Comparison of ENCODE assay signal across 1 cellular context in genomic region chr16:69123894-69124293, GRCh38.
TF ChIP-seq lines count a peak whose summit lies in the region.

No MANE protein-coding gene starts in this region.

TF ChIP-seq in HepG2, 621 proteins besides CTCF, POLR2A, EP300 and RAD21 (continued from another document and continues in another):
- TF ChIP-seq HMGXB3 (CRISPR knock-in tag; IDR thresholded peaks at IDR 0.05; ENCODE audit: borderline replicate concordance) (no peak), ZNF20 (CRISPR knock-in tag; IDR thresholded peaks at IDR 0.05) (no peak), SP2 (CRISPR knock-in tag; IDR thresholded peaks at IDR 0.05) (no peak), GLMP (CRISPR knock-in tag; IDR thresholded peaks at IDR 0.05; ENCODE audit: borderline replicate concordance) (no peak), GATAD2A (CRISPR knock-in tag; IDR thresholded peaks at IDR 0.05) (0 out of 2 replicates have a peak, but pooled peaks have one; percentile 16), ZNF589 (CRISPR knock-in tag; conservative IDR thresholded peaks at IDR 0.05) (no peak), ADNP (CRISPR knock-in tag; IDR thresholded peaks at IDR 0.05) (no peak), SNAPC2 (CRISPR knock-in tag; IDR thresholded peaks at IDR 0.05) (no peak), TOPORS (CRISPR knock-in tag; IDR thresholded peaks at IDR 0.05) (no peak), SRSF4 (IDR thresholded peaks at IDR 0.05; ENCODE audit: low read depth, low read length, poor library complexity, severe bottlenecking) (no peak), ATM (IDR thresholded peaks at IDR 0.05; ENCODE audit: borderline replicate concordance) (no peak), HHEX (CRISPR knock-in tag; IDR thresholded peaks at IDR 0.05) (no peak), MTERF4 (CRISPR knock-in tag; IDR thresholded peaks at IDR 0.05) (no peak), NPAS2 (CRISPR knock-in tag; IDR thresholded peaks at IDR 0.05; ENCODE audit: borderline replicate concordance) (no peak), ZNF891 (CRISPR knock-in tag; IDR thresholded peaks at IDR 0.05) (no peak), ZNF768 (CRISPR knock-in tag; IDR thresholded peaks at IDR 0.05) (no peak), SNRNP70 (IDR thresholded peaks at IDR 0.05; ENCODE audit: low read depth, low read length) (no peak), ZNF513 (CRISPR knock-in tag; conservative IDR thresholded peaks at IDR 0.05) (no peak), ZZZ3 (CRISPR knock-in tag; IDR thresholded peaks at IDR 0.05; ENCODE audit: borderline replicate concordance) (no peak), ZNF777 (CRISPR knock-in tag; IDR thresholded peaks at IDR 0.05) (no peak), SP5 (CRISPR knock-in tag; IDR thresholded peaks at IDR 0.05; ENCODE audit: borderline replicate concordance, low read depth) (no peak), MED1 (CRISPR knock-in tag; IDR thresholded peaks at IDR 0.05) (peak; percentile 17; the same call in 1 of the 2 replicates), ZNF790 (CRISPR knock-in tag; IDR thresholded peaks at IDR 0.05; ENCODE audit: borderline replicate concordance) (no peak), ZC3H13 (CRISPR knock-in tag; IDR thresholded peaks at IDR 0.05) (no peak), PITX1 (CRISPR knock-in tag; IDR thresholded peaks at IDR 0.05) (peak; percentile 46; the same call in 1 of the 2 replicates), ZFP90 (CRISPR knock-in tag; IDR thresholded peaks at IDR 0.05; ENCODE audit: borderline replicate concordance) (0 out of 2 replicates have a peak, but pooled peaks have one; percentile 34), THYN1 (CRISPR knock-in tag; IDR thresholded peaks at IDR 0.05; ENCODE audit: borderline replicate concordance, low read depth) (no peak), ZSCAN5A (CRISPR knock-in tag; IDR thresholded peaks at IDR 0.05; ENCODE audit: borderline replicate concordance) (no peak), MBNL3 (CRISPR knock-in tag; conservative IDR thresholded peaks at IDR 0.05) (no peak), ARID3A (IDR thresholded peaks at IDR 0.05; ENCODE audit: low read depth, low read length) (0 out of 2 replicates have a peak, but pooled peaks have one; percentile 48), ZBTB42 (CRISPR knock-in tag; IDR thresholded peaks at IDR 0.05) (no peak), ZNF337 (CRISPR knock-in tag; IDR thresholded peaks at IDR 0.05; ENCODE audit: borderline replicate concordance, low read depth) (no peak), EZH2 (conservative IDR thresholded peaks at IDR 0.05; ENCODE audit: low read depth, low read length) (no peak), ZNF772 (CRISPR knock-in tag; IDR thresholded peaks at IDR 0.05) (no peak), HNRNPK (IDR thresholded peaks at IDR 0.05; ENCODE audit: low read depth, low read length, poor library complexity, severe bottlenecking) (no peak), CHD2 (IDR thresholded peaks at IDR 0.05; ENCODE audit: low read depth, low read length) (no peak), ZFP91 (CRISPR knock-in tag; IDR thresholded peaks at IDR 0.05; ENCODE audit: borderline replicate concordance) (no peak), ZNF704 (CRISPR knock-in tag; IDR thresholded peaks at IDR 0.05; ENCODE audit: borderline replicate concordance) (0 out of 2 replicates have a peak, but pooled peaks have one; percentile 33), ZSCAN29 (CRISPR knock-in tag; conservative IDR thresholded peaks at IDR 0.05) (no peak), HNF4G (IDR thresholded peaks at IDR 0.05; ENCODE audit: borderline replicate concordance, low read depth, low read length) (no peak), HNF4G (CRISPR knock-in tag; IDR thresholded peaks at IDR 0.05; ENCODE audit: borderline replicate concordance, low read depth) (no peak), ZBTB34 (CRISPR knock-in tag; IDR thresholded peaks at IDR 0.05) (no peak), DZIP1 (CRISPR knock-in tag; IDR thresholded peaks at IDR 0.05) (no peak), SMC3 (IDR thresholded peaks at IDR 0.05; ENCODE audit: low read length) (peak; percentile 98), RBFOX2 (IDR thresholded peaks at IDR 0.05; ENCODE audit: low read depth, low read length) (0 out of 2 replicates have a peak, but pooled peaks have one; percentile 40)
